ENCODE assay signal across 1 cellular context in the genomic region with DNA sequence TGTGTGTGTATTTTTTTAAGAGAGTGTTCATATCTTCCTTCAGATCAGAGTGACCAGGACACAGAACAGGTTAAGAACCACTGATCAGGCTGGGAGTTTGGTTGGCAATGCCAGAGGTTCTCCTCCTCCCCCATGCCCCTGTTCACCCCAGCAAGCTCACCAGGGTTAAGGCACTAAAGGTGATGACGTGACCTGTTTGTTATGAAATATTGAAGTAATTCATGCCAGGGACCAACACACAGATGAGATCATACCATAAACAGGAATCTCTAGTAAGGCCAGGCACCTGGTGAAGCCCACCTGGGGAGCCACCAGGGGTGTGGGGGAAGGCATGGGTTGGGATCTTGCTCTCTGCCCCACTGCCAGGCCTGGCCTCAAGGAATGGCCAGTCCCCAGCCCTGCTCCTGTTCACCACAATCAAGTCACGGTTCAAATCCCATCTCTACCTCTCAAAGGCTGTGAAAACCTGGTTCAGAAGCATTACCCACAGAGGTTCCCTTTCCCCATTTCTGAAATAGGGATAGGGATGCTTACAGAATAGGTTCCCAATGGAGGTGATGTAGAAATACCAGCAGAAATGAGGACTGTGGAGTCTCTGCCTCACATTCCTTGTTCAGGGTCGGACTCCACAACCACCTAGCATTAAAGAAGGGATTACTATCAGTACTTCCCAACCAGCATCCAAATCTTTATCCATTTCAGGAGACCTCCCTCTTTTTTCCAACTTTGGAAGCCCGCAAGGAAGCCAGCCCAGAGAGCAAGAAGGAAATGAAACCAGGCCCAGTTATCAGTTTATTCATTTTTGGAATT.
TF ChIP-seq lines count a peak whose summit lies in the region.

No MANE protein-coding gene starts in this region.

TF ChIP-seq in HepG2, 621 proteins besides CTCF, POLR2A, EP300 and RAD21 (continued from another document and continues in another):
- TF ChIP-seq FOXJ3 (CRISPR knock-in tag; IDR thresholded peaks at IDR 0.05; ENCODE audit: borderline replicate concordance) (no peak), ZNF430 (CRISPR knock-in tag; IDR thresholded peaks at IDR 0.05) (0 out of 2 replicates have a peak, but pooled peaks have one; percentile 1), ZFAT (CRISPR knock-in tag; conservative IDR thresholded peaks at IDR 0.05) (no peak), IKZF1 (IDR thresholded peaks at IDR 0.05) (no peak), ZFX (CRISPR knock-in tag; IDR thresholded peaks at IDR 0.05; ENCODE audit: low read depth) (no peak), ZNF879 (CRISPR knock-in tag; IDR thresholded peaks at IDR 0.05) (no peak), SRY (CRISPR knock-in tag; IDR thresholded peaks at IDR 0.05) (no peak), FOXM1 (CRISPR knock-in tag; IDR thresholded peaks at IDR 0.05) (no peak), SP5 (CRISPR knock-in tag; IDR thresholded peaks at IDR 0.05; ENCODE audit: borderline replicate concordance, low read depth) (no peak), ZNF777 (CRISPR knock-in tag; IDR thresholded peaks at IDR 0.05) (no peak), MATR3 (CRISPR knock-in tag; IDR thresholded peaks at IDR 0.05) (no peak), NFKBIZ (CRISPR knock-in tag; IDR thresholded peaks at IDR 0.05) (0 out of 2 replicates have a peak, but pooled peaks have one; percentile 5), ZNF432 (CRISPR knock-in tag; IDR thresholded peaks at IDR 0.05; ENCODE audit: borderline replicate concordance) (no peak), ZBTB20 (CRISPR knock-in tag; IDR thresholded peaks at IDR 0.05; ENCODE audit: borderline replicate concordance, low read depth) (no peak), CAMTA2 (CRISPR knock-in tag; IDR thresholded peaks at IDR 0.05; ENCODE audit: borderline replicate concordance) (no peak), ZNF570 (CRISPR knock-in tag; IDR thresholded peaks at IDR 0.05; ENCODE audit: borderline replicate concordance) (no peak), ZNF598 (CRISPR knock-in tag; IDR thresholded peaks at IDR 0.05; ENCODE audit: borderline replicate concordance) (no peak), RCOR2 (CRISPR knock-in tag; IDR thresholded peaks at IDR 0.05) (no peak), KDM5B (CRISPR knock-in tag; IDR thresholded peaks at IDR 0.05; ENCODE audit: borderline replicate concordance) (no peak), ZNF121 (CRISPR knock-in tag; IDR thresholded peaks at IDR 0.05) (0 out of 2 replicates have a peak, but pooled peaks have one; percentile 46), RORA (CRISPR knock-in tag; IDR thresholded peaks at IDR 0.05) (no peak), CREM (IDR thresholded peaks at IDR 0.05) (0 out of 2 replicates have a peak, but pooled peaks have one; percentile 16), CREM (CRISPR knock-in tag; IDR thresholded peaks at IDR 0.05) (no peak), SRSF9 (IDR thresholded peaks at IDR 0.05; ENCODE audit: borderline replicate concordance, insufficient read depth, low read depth, low read length, poor library complexity, severe bottlenecking) (no peak), TAF1 (CRISPR knock-in tag; IDR thresholded peaks at IDR 0.05) (no peak), ATF7 (IDR thresholded peaks at IDR 0.05) (peak; percentile 58), ATF7 (CRISPR knock-in tag; IDR thresholded peaks at IDR 0.05) (no peak; the same call in 1 of the 2 replicates), ZNF749 (CRISPR knock-in tag; IDR thresholded peaks at IDR 0.05; ENCODE audit: borderline replicate concordance) (no peak), CENPT (CRISPR knock-in tag; IDR thresholded peaks at IDR 0.05; ENCODE audit: low read depth) (no peak), BORCS8-MEF2B (CRISPR knock-in tag; IDR thresholded peaks at IDR 0.05) (no peak), SP4 (CRISPR knock-in tag; IDR thresholded peaks at IDR 0.05) (no peak), ZNF253 (CRISPR knock-in tag; IDR thresholded peaks at IDR 0.05; ENCODE audit: borderline replicate concordance) (no peak), ZNF607 (CRISPR knock-in tag; IDR thresholded peaks at IDR 0.05; ENCODE audit: borderline replicate concordance) (no peak), ZNF549 (CRISPR knock-in tag; IDR thresholded peaks at IDR 0.05) (no peak), ZNF557 (CRISPR knock-in tag; IDR thresholded peaks at IDR 0.05) (no peak)
- TF ChIP-seq, protein P1, sequence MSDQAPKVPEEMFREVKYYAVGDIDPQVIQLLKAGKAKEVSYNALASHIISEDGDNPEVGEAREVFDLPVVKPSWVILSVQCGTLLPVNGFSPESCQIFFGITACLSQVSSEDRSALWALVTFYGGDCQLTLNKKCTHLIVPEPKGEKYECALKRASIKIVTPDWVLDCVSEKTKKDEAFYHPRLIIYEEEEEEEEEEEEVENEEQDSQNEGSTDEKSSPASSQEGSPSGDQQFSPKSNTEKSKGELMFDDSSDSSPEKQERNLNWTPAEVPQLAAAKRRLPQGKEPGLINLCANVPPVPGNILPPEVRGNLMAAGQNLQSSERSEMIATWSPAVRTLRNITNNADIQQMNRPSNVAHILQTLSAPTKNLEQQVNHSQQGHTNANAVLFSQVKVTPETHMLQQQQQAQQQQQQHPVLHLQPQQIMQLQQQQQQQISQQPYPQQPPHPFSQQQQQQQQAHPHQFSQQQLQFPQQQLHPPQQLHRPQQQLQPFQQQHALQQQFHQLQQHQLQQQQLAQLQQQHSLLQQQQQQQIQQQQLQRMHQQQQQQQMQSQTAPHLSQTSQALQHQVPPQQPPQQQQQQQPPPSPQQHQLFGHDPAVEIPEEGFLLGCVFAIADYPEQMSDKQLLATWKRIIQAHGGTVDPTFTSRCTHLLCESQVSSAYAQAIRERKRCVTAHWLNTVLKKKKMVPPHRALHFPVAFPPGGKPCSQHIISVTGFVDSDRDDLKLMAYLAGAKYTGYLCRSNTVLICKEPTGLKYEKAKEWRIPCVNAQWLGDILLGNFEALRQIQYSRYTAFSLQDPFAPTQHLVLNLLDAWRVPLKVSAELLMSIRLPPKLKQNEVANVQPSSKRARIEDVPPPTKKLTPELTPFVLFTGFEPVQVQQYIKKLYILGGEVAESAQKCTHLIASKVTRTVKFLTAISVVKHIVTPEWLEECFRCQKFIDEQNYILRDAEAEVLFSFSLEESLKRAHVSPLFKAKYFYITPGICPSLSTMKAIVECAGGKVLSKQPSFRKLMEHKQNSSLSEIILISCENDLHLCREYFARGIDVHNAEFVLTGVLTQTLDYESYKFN (CRISPR knock-in tag; conservative IDR thresholded peaks at IDR 0.05) = 0 out of 2 replicates have a peak, but pooled peaks have one; percentile 7
- TF ChIP-seq, protein P2, sequence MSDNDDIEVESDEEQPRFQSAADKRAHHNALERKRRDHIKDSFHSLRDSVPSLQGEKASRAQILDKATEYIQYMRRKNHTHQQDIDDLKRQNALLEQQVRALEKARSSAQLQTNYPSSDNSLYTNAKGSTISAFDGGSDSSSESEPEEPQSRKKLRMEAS (IDR thresholded peaks at IDR 0.05) = 0 out of 2 replicates have a peak, but pooled peaks have one; percentile 18
- TF ChIP-seq, protein P3, sequence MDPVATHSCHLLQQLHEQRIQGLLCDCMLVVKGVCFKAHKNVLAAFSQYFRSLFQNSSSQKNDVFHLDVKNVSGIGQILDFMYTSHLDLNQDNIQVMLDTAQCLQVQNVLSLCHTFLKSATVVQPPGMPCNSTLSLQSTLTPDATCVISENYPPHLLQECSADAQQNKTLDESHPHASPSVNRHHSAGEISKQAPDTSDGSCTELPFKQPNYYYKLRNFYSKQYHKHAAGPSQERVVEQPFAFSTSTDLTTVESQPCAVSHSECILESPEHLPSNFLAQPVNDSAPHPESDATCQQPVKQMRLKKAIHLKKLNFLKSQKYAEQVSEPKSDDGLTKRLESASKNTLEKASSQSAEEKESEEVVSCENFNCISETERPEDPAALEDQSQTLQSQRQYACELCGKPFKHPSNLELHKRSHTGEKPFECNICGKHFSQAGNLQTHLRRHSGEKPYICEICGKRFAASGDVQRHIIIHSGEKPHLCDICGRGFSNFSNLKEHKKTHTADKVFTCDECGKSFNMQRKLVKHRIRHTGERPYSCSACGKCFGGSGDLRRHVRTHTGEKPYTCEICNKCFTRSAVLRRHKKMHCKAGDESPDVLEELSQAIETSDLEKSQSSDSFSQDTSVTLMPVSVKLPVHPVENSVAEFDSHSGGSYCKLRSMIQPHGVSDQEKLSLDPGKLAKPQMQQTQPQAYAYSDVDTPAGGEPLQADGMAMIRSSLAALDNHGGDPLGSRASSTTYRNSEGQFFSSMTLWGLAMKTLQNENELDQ (CRISPR knock-in tag; IDR thresholded peaks at IDR 0.05; ENCODE audit: borderline replicate concordance) = no peak
- TF ChIP-seq, protein P4, sequence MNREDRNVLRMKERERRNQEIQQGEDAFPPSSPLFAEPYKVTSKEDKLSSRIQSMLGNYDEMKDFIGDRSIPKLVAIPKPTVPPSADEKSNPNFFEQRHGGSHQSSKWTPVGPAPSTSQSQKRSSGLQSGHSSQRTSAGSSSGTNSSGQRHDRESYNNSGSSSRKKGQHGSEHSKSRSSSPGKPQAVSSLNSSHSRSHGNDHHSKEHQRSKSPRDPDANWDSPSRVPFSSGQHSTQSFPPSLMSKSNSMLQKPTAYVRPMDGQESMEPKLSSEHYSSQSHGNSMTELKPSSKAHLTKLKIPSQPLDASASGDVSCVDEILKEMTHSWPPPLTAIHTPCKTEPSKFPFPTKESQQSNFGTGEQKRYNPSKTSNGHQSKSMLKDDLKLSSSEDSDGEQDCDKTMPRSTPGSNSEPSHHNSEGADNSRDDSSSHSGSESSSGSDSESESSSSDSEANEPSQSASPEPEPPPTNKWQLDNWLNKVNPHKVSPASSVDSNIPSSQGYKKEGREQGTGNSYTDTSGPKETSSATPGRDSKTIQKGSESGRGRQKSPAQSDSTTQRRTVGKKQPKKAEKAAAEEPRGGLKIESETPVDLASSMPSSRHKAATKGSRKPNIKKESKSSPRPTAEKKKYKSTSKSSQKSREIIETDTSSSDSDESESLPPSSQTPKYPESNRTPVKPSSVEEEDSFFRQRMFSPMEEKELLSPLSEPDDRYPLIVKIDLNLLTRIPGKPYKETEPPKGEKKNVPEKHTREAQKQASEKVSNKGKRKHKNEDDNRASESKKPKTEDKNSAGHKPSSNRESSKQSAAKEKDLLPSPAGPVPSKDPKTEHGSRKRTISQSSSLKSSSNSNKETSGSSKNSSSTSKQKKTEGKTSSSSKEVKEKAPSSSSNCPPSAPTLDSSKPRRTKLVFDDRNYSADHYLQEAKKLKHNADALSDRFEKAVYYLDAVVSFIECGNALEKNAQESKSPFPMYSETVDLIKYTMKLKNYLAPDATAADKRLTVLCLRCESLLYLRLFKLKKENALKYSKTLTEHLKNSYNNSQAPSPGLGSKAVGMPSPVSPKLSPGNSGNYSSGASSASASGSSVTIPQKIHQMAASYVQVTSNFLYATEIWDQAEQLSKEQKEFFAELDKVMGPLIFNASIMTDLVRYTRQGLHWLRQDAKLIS (CRISPR knock-in tag; IDR thresholded peaks at IDR 0.05) = no peak
- TF ChIP-seq, protein P5, sequence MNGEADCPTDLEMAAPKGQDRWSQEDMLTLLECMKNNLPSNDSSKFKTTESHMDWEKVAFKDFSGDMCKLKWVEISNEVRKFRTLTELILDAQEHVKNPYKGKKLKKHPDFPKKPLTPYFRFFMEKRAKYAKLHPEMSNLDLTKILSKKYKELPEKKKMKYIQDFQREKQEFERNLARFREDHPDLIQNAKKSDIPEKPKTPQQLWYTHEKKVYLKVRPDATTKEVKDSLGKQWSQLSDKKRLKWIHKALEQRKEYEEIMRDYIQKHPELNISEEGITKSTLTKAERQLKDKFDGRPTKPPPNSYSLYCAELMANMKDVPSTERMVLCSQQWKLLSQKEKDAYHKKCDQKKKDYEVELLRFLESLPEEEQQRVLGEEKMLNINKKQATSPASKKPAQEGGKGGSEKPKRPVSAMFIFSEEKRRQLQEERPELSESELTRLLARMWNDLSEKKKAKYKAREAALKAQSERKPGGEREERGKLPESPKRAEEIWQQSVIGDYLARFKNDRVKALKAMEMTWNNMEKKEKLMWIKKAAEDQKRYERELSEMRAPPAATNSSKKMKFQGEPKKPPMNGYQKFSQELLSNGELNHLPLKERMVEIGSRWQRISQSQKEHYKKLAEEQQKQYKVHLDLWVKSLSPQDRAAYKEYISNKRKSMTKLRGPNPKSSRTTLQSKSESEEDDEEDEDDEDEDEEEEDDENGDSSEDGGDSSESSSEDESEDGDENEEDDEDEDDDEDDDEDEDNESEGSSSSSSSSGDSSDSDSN (CRISPR knock-in tag; IDR thresholded peaks at IDR 0.05) = no peak
- TF ChIP-seq, protein P6, sequence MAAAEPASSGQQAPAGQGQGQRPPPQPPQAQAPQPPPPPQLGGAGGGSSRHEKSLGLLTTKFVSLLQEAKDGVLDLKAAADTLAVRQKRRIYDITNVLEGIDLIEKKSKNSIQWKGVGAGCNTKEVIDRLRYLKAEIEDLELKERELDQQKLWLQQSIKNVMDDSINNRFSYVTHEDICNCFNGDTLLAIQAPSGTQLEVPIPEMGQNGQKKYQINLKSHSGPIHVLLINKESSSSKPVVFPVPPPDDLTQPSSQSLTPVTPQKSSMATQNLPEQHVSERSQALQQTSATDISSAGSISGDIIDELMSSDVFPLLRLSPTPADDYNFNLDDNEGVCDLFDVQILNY (CRISPR knock-in tag; conservative IDR thresholded peaks at IDR 0.05) = no peak
- TF ChIP-seq, protein P7, sequence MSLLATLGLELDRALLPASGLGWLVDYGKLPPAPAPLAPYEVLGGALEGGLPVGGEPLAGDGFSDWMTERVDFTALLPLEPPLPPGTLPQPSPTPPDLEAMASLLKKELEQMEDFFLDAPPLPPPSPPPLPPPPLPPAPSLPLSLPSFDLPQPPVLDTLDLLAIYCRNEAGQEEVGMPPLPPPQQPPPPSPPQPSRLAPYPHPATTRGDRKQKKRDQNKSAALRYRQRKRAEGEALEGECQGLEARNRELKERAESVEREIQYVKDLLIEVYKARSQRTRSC (CRISPR knock-in tag; IDR thresholded peaks at IDR 0.05; ENCODE audit: low read depth) = no peak
- TF ChIP-seq, protein P8, sequence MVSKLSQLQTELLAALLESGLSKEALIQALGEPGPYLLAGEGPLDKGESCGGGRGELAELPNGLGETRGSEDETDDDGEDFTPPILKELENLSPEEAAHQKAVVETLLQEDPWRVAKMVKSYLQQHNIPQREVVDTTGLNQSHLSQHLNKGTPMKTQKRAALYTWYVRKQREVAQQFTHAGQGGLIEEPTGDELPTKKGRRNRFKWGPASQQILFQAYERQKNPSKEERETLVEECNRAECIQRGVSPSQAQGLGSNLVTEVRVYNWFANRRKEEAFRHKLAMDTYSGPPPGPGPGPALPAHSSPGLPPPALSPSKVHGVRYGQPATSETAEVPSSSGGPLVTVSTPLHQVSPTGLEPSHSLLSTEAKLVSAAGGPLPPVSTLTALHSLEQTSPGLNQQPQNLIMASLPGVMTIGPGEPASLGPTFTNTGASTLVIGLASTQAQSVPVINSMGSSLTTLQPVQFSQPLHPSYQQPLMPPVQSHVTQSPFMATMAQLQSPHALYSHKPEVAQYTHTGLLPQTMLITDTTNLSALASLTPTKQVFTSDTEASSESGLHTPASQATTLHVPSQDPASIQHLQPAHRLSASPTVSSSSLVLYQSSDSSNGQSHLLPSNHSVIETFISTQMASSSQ (IDR thresholded peaks at IDR 0.05; ENCODE audit: low read depth) = no peak
- TF ChIP-seq, protein P8 (CRISPR knock-in tag; IDR thresholded peaks at IDR 0.05; ENCODE audit: borderline replicate concordance) = no peak
